16 cellular contexts compared by ENCODE assay signal in the genomic region with DNA sequence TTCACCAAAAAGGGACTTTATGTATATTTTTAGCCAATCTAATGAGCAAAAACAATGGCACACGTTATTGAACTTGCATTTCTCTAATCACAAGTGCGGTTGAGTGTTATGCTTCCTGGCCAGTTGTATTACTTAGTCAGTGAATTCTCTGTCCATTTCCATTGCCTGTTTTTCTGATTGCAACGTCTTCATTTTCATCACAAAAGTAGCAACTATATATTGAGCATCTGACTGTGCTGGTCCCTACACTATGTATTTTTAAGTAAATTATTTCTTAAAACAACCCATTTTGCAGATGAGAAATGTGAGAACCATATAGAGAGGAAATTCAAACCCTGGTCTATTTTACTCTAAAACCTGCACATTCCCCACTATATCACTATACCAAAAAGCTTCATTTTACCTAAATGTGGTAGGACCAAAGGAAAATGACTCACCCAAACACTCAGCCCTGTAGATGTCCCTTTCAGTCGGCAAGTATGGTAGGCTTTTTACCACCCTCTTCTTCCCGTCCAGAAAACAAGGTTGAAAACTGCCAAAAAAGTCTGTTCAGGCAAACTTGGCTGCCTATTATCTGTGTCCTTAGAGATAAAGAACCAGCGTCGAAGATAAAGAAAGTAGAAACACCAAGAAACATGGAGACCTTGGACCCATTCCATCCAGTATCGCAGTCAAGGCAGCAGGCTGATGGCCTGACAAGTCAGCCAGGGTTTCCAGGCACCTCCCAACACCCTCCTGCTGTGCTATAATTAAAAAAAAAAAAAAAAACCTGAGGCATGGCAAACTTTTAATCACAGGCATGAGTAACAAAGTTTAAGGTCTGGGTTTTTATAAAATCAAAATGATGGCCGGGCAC. TPM values are rescaled to one million over a fixed set of nuclear protein-coding genes. Genes with fewer than 3 reads are reported as not detected.
DNase-seq lines count a peak whose midpoint lies in the region; ATAC-seq, FAIRE-seq and TF ChIP-seq lines count a peak whose summit lies in the region.
"Had no signal": no experiment of that assay in that cellular context is flagged by ENCODE, and none has a peak within 500 bp of the region (broad histone marks: within the 10 kb centered on the region; RNA-seq: fewer than 3 reads in every experiment).

No MANE protein-coding gene starts in this region.

- FAIRE-seq in astrocyte (lab: Jason Lieb, UNC), result no peak
- FAIRE-seq: H54 had no signal

- H2BK120ac ChIP-seq in mesendoderm (ENCODE audit: low read depth, low read length), result no peak overlapping the region

- TF ChIP-seq CTCF in astrocyte (IDR thresholded peaks at IDR 0.05; ENCODE audit: insufficient read depth, low read depth, low read length) (no peak), gastroesophageal sphincter (IDR thresholded peaks at IDR 0.05) (no peak), glutamatergic neuron (IDR thresholded peaks at IDR 0.05; ENCODE audit: partially characterized antibody, unreplicated experiment) (no peak)

- H3K36me3 Mint-ChIP-seq in astrocyte (ENCODE audit: low read depth, unreplicated experiment), result no peaks in the 10 kb centered on the region
- H3K36me3 Mint-ChIP-seq in glutamatergic neuron (ENCODE audit: unreplicated experiment), result no peaks in the 10 kb centered on the region
- H3K36me3 Mint-ChIP-seq: CD8-positive, alpha-beta memory T cell had no signal

- H3K4me1 ChIP-seq in astrocyte (ENCODE audit: insufficient read depth, low read length) (no peaks in the 10 kb centered on the region), gastroesophageal sphincter (no peaks in the 10 kb centered on the region), mesendoderm (ENCODE audit: control insufficient read depth, low read depth, low read length) (no peaks in the 10 kb centered on the region)
- H3K4me1 ChIP-seq: BLaER1 had no signal

- no peak overlapping the region for H3K27ac ChIP-seq in astrocyte (ENCODE audit: low read depth, low read length)
- no peak overlapping the region for H3K27ac ChIP-seq in gastroesophageal sphincter
- no peak overlapping the region for H3K27ac ChIP-seq in mesendoderm (ENCODE audit: low read depth, low read length)
- H3K27ac ChIP-seq: BLaER1 had no signal

- no peak overlapping the region for H2BK5ac ChIP-seq in mesendoderm (ENCODE audit: low read length)

- H4K5ac ChIP-seq in mesendoderm (ENCODE audit: low read length), result no peak overlapping the region

- H2AFZ ChIP-seq in astrocyte (ENCODE audit: low read depth, low read length), result no peak overlapping the region

- no peak for TF ChIP-seq POLR2A in gastroesophageal sphincter (IDR thresholded peaks at IDR 0.05)

- H4K20me1 ChIP-seq in astrocyte (ENCODE audit: insufficient read depth, low read length), result no peaks in the 10 kb centered on the region
- H4K20me1 ChIP-seq: BLaER1 had no signal

- H3K4me1 Mint-ChIP-seq in astrocyte (ENCODE audit: low read depth, unreplicated experiment) (no peaks in the 10 kb centered on the region), glutamatergic neuron (ENCODE audit: low read depth, unreplicated experiment) (no peaks in the 10 kb centered on the region)
- H3K4me1 Mint-ChIP-seq: CD8-positive, alpha-beta memory T cell had no signal

- no peak overlapping the region for H2AK5ac ChIP-seq in mesendoderm (ENCODE audit: low read length)

- no peaks in the 10 kb centered on the region for H3K79me2 ChIP-seq in astrocyte (ENCODE audit: insufficient read depth, low read length)
- H3K79me2 ChIP-seq in mesendoderm (ENCODE audit: control insufficient read depth, insufficient read depth, low read length), result no peaks in the 10 kb centered on the region

- no peak for ATAC-seq in gastroesophageal sphincter

- H3K36me3 ChIP-seq in astrocyte (ENCODE audit: insufficient read depth, low read length) (no peaks in the 10 kb centered on the region), gastroesophageal sphincter (no peaks in the 10 kb centered on the region), mesendoderm (ENCODE audit: control insufficient read depth, insufficient read depth, low read length) (no peaks in the 10 kb centered on the region)
- H3K36me3 ChIP-seq: BLaER1, MG63 had no signal

- H3K27ac Mint-ChIP-seq in astrocyte (ENCODE audit: unreplicated experiment) (no peak overlapping the region), glutamatergic neuron (ENCODE audit: unreplicated experiment) (no peak overlapping the region)
- H3K27ac Mint-ChIP-seq: CD8-positive, alpha-beta memory T cell had no signal

- TF ChIP-seq EP300 in gastroesophageal sphincter (IDR thresholded peaks at IDR 0.05), result no peak

- H2BK15ac ChIP-seq in mesendoderm (replicated peaks; ENCODE audit: low read depth), result no peak overlapping the region

- no peak overlapping the region for H3K4ac ChIP-seq in mesendoderm (ENCODE audit: low read depth, low read length)

- no peak overlapping the region for H4K8ac ChIP-seq in mesendoderm (ENCODE audit: low read depth, low read length)

- H3K4me3 ChIP-seq in astrocyte (ENCODE audit: insufficient read depth, low read depth, low read length) (no peak overlapping the region), gastroesophageal sphincter (peak overlapping the region; percentile 24 to 32), mesendoderm (ENCODE audit: low read length) (no peak overlapping the region)
- H3K4me3 ChIP-seq: BLaER1, MG63 had no signal

- no peak overlapping the region for H3K18ac ChIP-seq in mesendoderm (ENCODE audit: low read length)

- H3K4me3 Mint-ChIP-seq in astrocyte (ENCODE audit: unreplicated experiment) (no peak overlapping the region), glutamatergic neuron (ENCODE audit: unreplicated experiment) (no peak overlapping the region)
- H3K4me3 Mint-ChIP-seq: CD8-positive, alpha-beta memory T cell had no signal

- H3K9me3 ChIP-seq in astrocyte (ENCODE audit: insufficient read depth, low read depth, low read length) (no peaks in the 10 kb centered on the region), gastroesophageal sphincter (no peaks in the 10 kb centered on the region)
- H3K9me3 ChIP-seq: BLaER1, MG63 had no signal

- H3K79me1 ChIP-seq in mesendoderm (ENCODE audit: low read length), result no peaks in the 10 kb centered on the region

- DNase-seq in astrocyte (ENCODE audit: low read depth), result peak; percentile 52
- DNase-seq in mesendoderm, result peak; percentile 21
- no peak for DNase-seq in glutamatergic neuron
- DNase-seq in NCI-H2171 treated with DMSO at 0.1 percent for 48 hours (lab: John Stamatoyannopoulos, UW), result no peak
- no peak for DNase-seq in SW 1271 (lab: John Stamatoyannopoulos, UW)
- no peak for DNase-seq in SIG-M5 treated with dmso at 0.1 percent for 504 hours (lab: John Stamatoyannopoulos, UW; ENCODE audit: unreplicated experiment)
- DNase-seq: CD8-positive, alpha-beta memory T cell; GF-D8; MG63; NCI-H1105 treated with DMSO at 0.1 percent for 48 hours; NCI-H187; NCI-H446 treated with DMSO at 0.1 percent for 48 hours; NCI-H748 treated with DMSO at 0.1 percent for 48 hours had no signal

- WGBS in gastroesophageal sphincter (ENCODE audit: low coverage in 1 of 2), 2 donors, result 53 to 56% methylated on average over 5 to 9 of the region's 9 CpGs
- WGBS in mesendoderm (ENCODE audit: extremely low coverage, insufficient coverage, low lambda C conversion rate), result no CpG with 5 or more reads among the region's 9 CpGs

- H3K23ac ChIP-seq in mesendoderm (ENCODE audit: low read length), result no peak overlapping the region

- H3K27me3 Mint-ChIP-seq in astrocyte (ENCODE audit: low read depth, unreplicated experiment), result peaks cover 2% of the 10 kb centered on the region
- peaks cover 4% of the 10 kb centered on the region for H3K27me3 Mint-ChIP-seq in glutamatergic neuron (ENCODE audit: unreplicated experiment)

- H3K56ac ChIP-seq in mesendoderm (ENCODE audit: low read length), result no peak overlapping the region

- no peaks in the 10 kb centered on the region for H3K9me3 Mint-ChIP-seq in astrocyte (ENCODE audit: unreplicated experiment)
- no peaks in the 10 kb centered on the region for H3K9me3 Mint-ChIP-seq in glutamatergic neuron (ENCODE audit: unreplicated experiment)
- H3K9me3 Mint-ChIP-seq: CD8-positive, alpha-beta memory T cell had no signal

- no peak overlapping the region for H3K4me2 ChIP-seq in astrocyte (ENCODE audit: low read length)
- H3K4me2 ChIP-seq in mesendoderm (ENCODE audit: low read length), result no peak overlapping the region
- H3K4me2 ChIP-seq: BLaER1 had no signal

- peaks cover 6% of the 10 kb centered on the region for H3K27me3 ChIP-seq in astrocyte (ENCODE audit: insufficient read depth, low read length)
- no peaks in the 10 kb centered on the region for H3K27me3 ChIP-seq in gastroesophageal sphincter
- H3K27me3 ChIP-seq in mesendoderm (ENCODE audit: insufficient read depth, low read length, poor library complexity), result no peaks in the 10 kb centered on the region
- H3K27me3 ChIP-seq: BLaER1 had no signal

- no peak overlapping the region for H3K9ac ChIP-seq in astrocyte (ENCODE audit: low read length)
- H3K9ac ChIP-seq in mesendoderm (ENCODE audit: low read length), result no peak overlapping the region
- H3K9ac ChIP-seq: BLaER1 had no signal

RNA-seq across cellular contexts. Expression of a gene that starts 18.8 kb away (rescaled TPM):
- 25.3 and 32.0 TPM in 2 replicates for total RNA-seq in astrocyte
- 100 to 1,000 TPM in 1 of 4 donors, 10 to 100 TPM in 3; 44.1 to 102 (median 76.6) TPM for total RNA-seq in gastroesophageal sphincter
- 12.2 TPM for polyA plus RNA-seq in mesendoderm (2013, experiment 1 of 2)
- polyA plus RNA-seq in mesendoderm (2013, experiment 2 of 2), result 12.4 TPM
- total RNA-seq in glutamatergic neuron (ENCODE audit: unreplicated experiment), result 31.4 TPM

RNA-seq across cellular contexts. Expression of a gene that starts 32.2 kb away (rescaled TPM):
- not detected in 2 replicates for total RNA-seq in astrocyte
- not detected for total RNA-seq in gastroesophageal sphincter
- polyA plus RNA-seq in mesendoderm (2013, experiment 1 of 2), result 1.8 TPM
- polyA plus RNA-seq in mesendoderm (2013, experiment 2 of 2), result 1.7 TPM
- not detected for total RNA-seq in glutamatergic neuron (ENCODE audit: unreplicated experiment)
- total RNA-seq: CD8-positive, alpha-beta memory T cell had no signal
- polyA plus RNA-seq: CD8-positive, alpha-beta memory T cell had no signal

Comparison
In these comparisons a context has a peak if more than half of its experiments do, and no peak if none do; other contexts are left out.
1. DNase-seq: peak in astrocyte (single experiment) and mesendoderm (single experiment); none in glutamatergic neuron (single experiment), NCI-H2171 treated with DMSO at 0.1 percent for 48 hours (single experiment), SW 1271 (0 of 2) and SIG-M5 treated with dmso at 0.1 percent for 504 hours (single experiment).
2. H3K4me3 ChIP-seq: peak in gastroesophageal sphincter (2 of 2); none in astrocyte (single experiment) and mesendoderm (single experiment).